17 cellular contexts compared by ENCODE assay signal in the genomic region with DNA sequence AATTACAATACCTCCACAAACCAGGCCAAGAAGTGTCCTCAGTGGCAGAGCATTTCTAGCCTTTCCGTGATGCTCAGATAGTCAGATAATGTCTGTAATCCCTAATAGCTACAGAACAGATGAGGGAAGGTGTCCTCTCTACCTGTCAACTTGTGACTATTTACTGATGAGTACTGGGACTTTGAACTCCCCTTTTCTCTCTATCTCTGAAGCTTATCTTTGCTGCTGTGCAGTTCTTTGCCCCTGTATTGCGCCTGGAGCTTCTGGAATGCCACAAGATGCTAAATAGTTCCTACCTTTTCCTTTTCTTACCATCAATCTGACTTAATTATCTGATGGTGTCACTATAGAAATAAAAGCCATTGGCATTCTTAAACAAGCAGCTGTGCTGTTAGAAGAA.
"Had no signal": no experiment of that assay in that cellular context is flagged by ENCODE, and none has a peak within 500 bp of the region (broad histone marks: within the 10 kb centered on the region; RNA-seq: fewer than 3 reads in every experiment).

No MANE protein-coding gene starts in this region.

- H3K4me1 ChIP-seq: adrenal gland had no signal

- H3K9me3 ChIP-seq: adrenal gland had no signal

- DNase-seq: activated B cell treated with CpG ODN at 0.5 μM for 24 hours; activated CD4-positive, alpha-beta T cell treated with anti-CD3 and anti-CD28 coated beads, Interleukin-2, amount 10 ng/mL, durations not matched to agents 24 days and 14 days; activated naive CD4-positive, alpha-beta T cell treated with anti-CD3 and anti-CD28 coated beads, Interleukin-2, amount 10 ng/mL, durations not matched to agents 7 days and 5 days; adrenal gland; cerebellar nuclear complex; dermis blood vessel endothelial cell; endodermal cell; erythroblast; hypothalamus; left cardiac atrium; stimulated activated CD4-positive, alpha-beta T cell treated with anti-CD3 and anti-CD28 coated beads, Interleukin-15, amount 100 ng/mL, for 24 hours; stimulated activated CD4-positive, alpha-beta T cell treated with anti-CD3 and anti-CD28 coated beads, Interleukin-4, amount 100 ng/mL, for 24 hours; T-helper 2 cell had no signal

- H3K27ac Mint-ChIP-seq: activated B cell treated with CpG ODN at 0.5 μM for 24 hours; activated CD4-positive, alpha-beta T cell treated with anti-CD3 and anti-CD28 coated beads, Interleukin-2, amount 10 ng/mL, durations not matched to agents 24 days and 14 days; activated naive CD4-positive, alpha-beta T cell treated with anti-CD3 and anti-CD28 coated beads, Interleukin-2, amount 10 ng/mL, durations not matched to agents 7 days and 5 days; activated T-helper 17 cell treated with anti-CD3 and anti-CD28 coated beads, Interleukin-2, amount 50 U/mL, for 72 hours; endodermal cell; stimulated activated naive CD8-positive, alpha-beta T cell treated with anti-CD3 and anti-CD28 coated beads, Interleukin-15, Interleukin-2, amounts not matched to agents 100 ng/mL and 50 ng/mL, for 24 hours had no signal

- H3K4me3 ChIP-seq: adrenal gland had no signal

- H3K36me3 Mint-ChIP-seq: activated naive CD4-positive, alpha-beta T cell treated with anti-CD3 and anti-CD28 coated beads, Interleukin-2, amount 10 ng/mL, durations not matched to agents 7 days and 5 days had no signal

- H3K27ac ChIP-seq: adrenal gland had no signal

- H3K4me1 Mint-ChIP-seq: activated B cell treated with CpG ODN at 0.5 μM for 24 hours; activated CD4-positive, alpha-beta T cell treated with anti-CD3 and anti-CD28 coated beads, Interleukin-2, amount 10 ng/mL, durations not matched to agents 24 days and 14 days; activated naive CD4-positive, alpha-beta T cell treated with anti-CD3 and anti-CD28 coated beads, Interleukin-2, amount 10 ng/mL, durations not matched to agents 7 days and 5 days; activated T-helper 17 cell treated with anti-CD3 and anti-CD28 coated beads, Interleukin-2, amount 50 U/mL, for 72 hours had no signal

- H3K36me3 ChIP-seq: adrenal gland had no signal

- H3K9me3 Mint-ChIP-seq: activated B cell treated with CpG ODN at 0.5 μM for 24 hours; activated CD4-positive, alpha-beta T cell treated with anti-CD3 and anti-CD28 coated beads, Interleukin-2, amount 10 ng/mL, durations not matched to agents 24 days and 14 days; activated naive CD4-positive, alpha-beta T cell treated with anti-CD3 and anti-CD28 coated beads, Interleukin-2, amount 10 ng/mL, durations not matched to agents 7 days and 5 days; activated T-helper 17 cell treated with anti-CD3 and anti-CD28 coated beads, Interleukin-2, amount 50 U/mL, for 72 hours; brain; endodermal cell; nephron; stimulated activated naive CD8-positive, alpha-beta T cell treated with anti-CD3 and anti-CD28 coated beads, Interleukin-15, Interleukin-2, amounts not matched to agents 100 ng/mL and 50 ng/mL, for 24 hours had no signal

- H3K4me3 Mint-ChIP-seq: activated B cell treated with CpG ODN at 0.5 μM for 24 hours; activated CD4-positive, alpha-beta T cell treated with anti-CD3 and anti-CD28 coated beads, Interleukin-2, amount 10 ng/mL, durations not matched to agents 24 days and 14 days; activated naive CD4-positive, alpha-beta T cell treated with anti-CD3 and anti-CD28 coated beads, Interleukin-2, amount 10 ng/mL, durations not matched to agents 7 days and 5 days; activated T-helper 17 cell treated with anti-CD3 and anti-CD28 coated beads, Interleukin-2, amount 50 U/mL, for 72 hours; endodermal cell; nephron; stimulated activated naive CD8-positive, alpha-beta T cell treated with anti-CD3 and anti-CD28 coated beads, Interleukin-15, Interleukin-2, amounts not matched to agents 100 ng/mL and 50 ng/mL, for 24 hours had no signal

- H3K27me3 ChIP-seq: adrenal gland had no signal
